Comparison of ENCODE assay signal across 16 cellular contexts in the genomic region with DNA sequence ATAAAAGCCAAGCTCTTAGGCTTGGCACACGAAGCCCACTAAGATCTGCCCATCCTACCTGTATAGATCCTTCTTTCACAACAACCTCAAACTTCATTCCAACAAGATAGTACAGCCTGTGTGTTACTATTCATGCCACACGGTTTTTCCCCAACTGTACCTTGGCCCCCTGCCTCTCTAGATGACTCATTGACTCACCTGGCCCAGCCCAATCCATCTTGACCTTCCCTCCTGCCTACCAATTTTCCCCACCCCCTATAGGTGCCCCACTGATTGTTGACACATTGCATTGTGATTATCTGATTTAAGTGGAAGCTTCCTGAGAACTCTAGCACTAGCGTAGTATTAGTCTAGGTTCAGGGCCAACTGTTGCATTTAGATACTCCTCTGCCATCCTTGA. TPM values are rescaled to one million over a fixed set of nuclear protein-coding genes. Genes with fewer than 3 reads are reported as not detected.
DNase-seq lines count a peak whose midpoint lies in the region; ATAC-seq and TF ChIP-seq lines count a peak whose summit lies in the region.
"Had no signal": no experiment of that assay in that cellular context is flagged by ENCODE, and none has a peak within 500 bp of the region (broad histone marks: within the 10 kb centered on the region; RNA-seq: fewer than 3 reads in every experiment).

No MANE protein-coding gene starts in this region.

- peaks cover 61 to 64% of the 10 kb centered on the region in 2 experiments for H3K4me1 ChIP-seq in neutrophil (ENCODE audit: control insufficient read depth in 1 of 2, insufficient read depth in 1 of 2, low read depth in 1 of 2, low read length in 1 of 2)
- H3K4me1 ChIP-seq in esophagus muscularis mucosa = peaks cover 0 to 7% (median 3%) of the 10 kb centered on the region in 4 donors
- H3K4me1 ChIP-seq: Caco-2 had no signal

- H3K4me1 Mint-ChIP-seq in Calu3 (ENCODE audit: low read depth, unreplicated experiment) = peaks cover 37% of the 10 kb centered on the region

- peak; percentile 19 for ATAC-seq in esophagus mucosa
- ATAC-seq in left lobe of liver = no peak
- no peak for ATAC-seq in HG03354 (IDR thresholded peaks at IDR 0.05; ENCODE audit: poor library complexity, severe bottlenecking, unreplicated experiment)

- H3K27ac ChIP-seq in neutrophil (peak overlapping the region; percentile 82), esophagus muscularis mucosa (replicated peaks in 1 of 4) (no peak overlapping the region)

- H3K27me3 ChIP-seq in neutrophil = no peaks in the 10 kb centered on the region
- no peaks in the 10 kb centered on the region for H3K27me3 ChIP-seq in esophagus muscularis mucosa

- no TSS peak for BruUV-seq in Calu3 (replicated peaks; lab: Mats Ljungman, UMichigan)

- H3K9me3 Mint-ChIP-seq in Calu3 (ENCODE audit: low read depth, unreplicated experiment) = no peaks in the 10 kb centered on the region

- no peaks in the 10 kb centered on the region for H3K27me3 Mint-ChIP-seq in Calu3 (ENCODE audit: unreplicated experiment)

- H3K9me3 ChIP-seq in neutrophil (no peaks in the 10 kb centered on the region), esophagus muscularis mucosa (no peaks in the 10 kb centered on the region)
- H3K9me3 ChIP-seq: Caco-2, SK-N-SH had no signal

- H3K4me3 ChIP-seq in neutrophil (ENCODE audit: low read depth in 1 of 2, low read length in 1 of 2) (no peak overlapping the region), esophagus muscularis mucosa (no peak overlapping the region)

- DNase-seq in Calu3 = peak; percentile 15
- DNase-seq in NCI-H69 (lab: John Stamatoyannopoulos, UW) = peak; percentile 39
- no peak for DNase-seq in left lobe of liver (ENCODE audit: low spot score)
- no peak for DNase-seq in esophagus muscularis mucosa (ENCODE audit: extremely low spot score)
- DNase-seq: Caco-2, DMS79, H7, Karpas-422, NCI-H187 treated with DMSO at 0.1 percent for 48 hours, NCI-H446, NCI-H748 treated with DMSO at 0.1 percent for 48 hours, Right ventricle myocardium superior, SK-N-SH had no signal

- intact Hi-C loops in Calu3 (cut with micrococcal nuclease; ENCODE audit: unreplicated experiment) = loop anchor here (5.0 kb wide), 1 partner anchor 53 kb away; no protein-coding TSS in a partner anchor
- intact Hi-C loops in esophagus muscularis mucosa (cut with DNase I) = no loop called here

- WGBS in esophagus muscularis mucosa = 95% methylated on average over 3 of the region's 3 CpGs

- CTCF ChIA-PET in Calu3 (lab: Charles Lee) = no interaction called here

- H3K36me3 Mint-ChIP-seq in Calu3 (ENCODE audit: insufficient read depth, unreplicated experiment) = peaks cover 12% of the 10 kb centered on the region

- H3K27ac Mint-ChIP-seq in Calu3 (ENCODE audit: unreplicated experiment) = peak overlapping the region; percentile 36

- TF ChIP-seq CTCF in Calu3 (IDR thresholded peaks at IDR 0.05; ENCODE audit: unreplicated experiment) (no peak), neutrophil (IDR thresholded peaks at IDR 0.05) (no peak), esophagus muscularis mucosa (IDR thresholded peaks at IDR 0.05) (no peak)

- no peak for TF ChIP-seq POLR2A in esophagus muscularis mucosa (IDR thresholded peaks at IDR 0.05; ENCODE audit: low read depth)

- H3K4me3 Mint-ChIP-seq in Calu3 (ENCODE audit: low read depth, unreplicated experiment) = no peak overlapping the region

- no peaks in the 10 kb centered on the region for H3K36me3 ChIP-seq in neutrophil
- no peaks in the 10 kb centered on the region for H3K36me3 ChIP-seq in esophagus muscularis mucosa

- no peak for TF ChIP-seq EP300 in esophagus muscularis mucosa (IDR thresholded peaks at IDR 0.05)

RNA-seq across cellular contexts. Expression of a gene that starts 2.0 kb away (rescaled TPM):
- total RNA-seq in Calu3 (2022) = 0.31 and 0.76 TPM in 2 replicates
- 1.5 TPM for total RNA-seq in esophagus mucosa
- total RNA-seq in left lobe of liver = 0.15 TPM
- 1 to 10 TPM in 2 of 4 donors, under 1 TPM in 2; 0.26 to 1.5 (median 0.87) TPM for total RNA-seq in esophagus muscularis mucosa

Comparison
In these comparisons a context has a peak if more than half of its experiments do, and no peak if none do; other contexts are left out.
1. DNase-seq: peak in Calu3 (single experiment) and NCI-H69 (single experiment); none in left lobe of liver (single experiment) and esophagus muscularis mucosa (single experiment).